In the genomic region with DNA sequence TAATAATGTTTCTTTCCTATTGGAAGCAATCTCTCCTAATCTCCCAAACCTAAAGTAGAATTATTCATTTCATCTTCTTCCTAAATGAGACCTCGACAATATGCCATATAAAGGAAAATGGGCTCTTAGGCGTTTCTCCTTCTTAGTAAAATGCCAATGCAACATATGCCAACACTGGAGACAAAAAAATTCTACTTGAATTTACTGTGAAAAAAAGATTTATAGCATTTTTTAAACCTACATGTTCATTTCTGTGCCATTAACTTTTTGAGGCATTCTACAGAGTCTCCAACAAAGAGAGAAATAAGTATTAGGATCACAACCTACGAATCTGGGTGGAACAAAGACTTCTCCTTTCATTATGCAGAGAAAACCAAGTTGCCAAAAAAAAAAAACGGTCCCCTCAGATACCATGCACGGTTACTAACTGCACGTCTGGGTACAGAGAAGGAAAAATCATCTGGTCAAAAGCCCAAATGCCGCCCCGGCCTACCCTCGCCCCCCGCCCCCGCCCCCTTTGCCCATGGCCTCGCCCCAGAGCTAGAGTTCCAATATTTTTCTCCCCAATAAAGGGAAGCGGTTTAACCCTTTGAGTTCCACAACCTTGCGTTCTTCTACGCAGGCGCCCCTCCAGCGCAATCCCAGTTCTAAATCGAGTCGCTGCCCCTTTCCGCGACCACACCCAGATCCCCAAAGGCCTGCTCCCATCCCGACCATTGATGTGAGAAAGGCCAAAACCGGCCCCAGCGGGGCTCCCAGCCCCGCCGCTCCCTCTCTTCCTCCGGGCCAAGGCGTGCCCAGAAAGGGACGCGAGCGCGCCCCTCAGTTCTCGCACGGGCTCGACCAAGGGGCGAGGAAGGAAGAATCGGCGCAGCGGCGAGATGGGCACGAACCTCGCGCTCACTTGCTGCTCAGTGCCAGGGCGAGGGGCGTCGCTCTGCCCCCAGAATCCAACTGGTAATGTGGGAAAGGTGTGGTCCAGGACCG, we compare ENCODE assay signal across 8 cellular contexts. TPM values are rescaled to one million over a fixed set of nuclear protein-coding genes. Genes with fewer than 3 reads are reported as not detected.
DNase-seq lines count a peak whose midpoint lies in the region; ATAC-seq and TF ChIP-seq lines count a peak whose summit lies in the region.

No MANE protein-coding gene starts in this region.

- H3K4me3 ChIP-seq in adipocyte (ENCODE audit: low read length): peak overlapping the region; percentile 93
- peak overlapping the region; percentile 100 for H3K4me3 ChIP-seq in left ventricle myocardium inferior
- H3K4me3 ChIP-seq in parathyroid adenoma (ENCODE audit: low read depth, low read length): peak overlapping the region; percentile 69

- peak overlapping the region; percentile 86 for H2AFZ ChIP-seq in parathyroid adenoma

- H3K79me2 ChIP-seq in parathyroid adenoma: no peaks in the 10 kb centered on the region

- H3K4me1 ChIP-seq in adipocyte (ENCODE audit: control insufficient read depth, insufficient read depth, low read length) (peaks cover 9% of the 10 kb centered on the region), left ventricle myocardium inferior (peaks cover 30% of the 10 kb centered on the region), parathyroid adenoma (no peaks in the 10 kb centered on the region)

- DNase-seq in activated effector memory CD4-positive, alpha-beta T cell treated with anti-CD3 and anti-CD28 coated beads, Interleukin-2, amount 50 U/mL, for 16 hours: peak; percentile 73
- no peak for DNase-seq in activated effector memory CD4-positive, alpha-beta T cell treated with Interleukin-2 at 50 U/mL for 16 hours
- peak; percentile 44 for DNase-seq in NCI-H69 (lab: John Stamatoyannopoulos, UW)
- DNase-seq in adipocyte (ENCODE audit: low read depth): peak; percentile 62
- DNase-seq in left ventricle myocardium inferior: peak; percentile 28
- no peak for DNase-seq in NCI-H2029 (lab: John Stamatoyannopoulos, UW)

- H3K4me2 ChIP-seq in parathyroid adenoma (ENCODE audit: low read length): peak overlapping the region; percentile 77

- H3K9ac ChIP-seq in adipocyte (ENCODE audit: low read length) (peak overlapping the region; percentile 87), parathyroid adenoma (peak overlapping the region; percentile 46)

- peak overlapping the region; percentile 93 for H3K27ac ChIP-seq in left ventricle myocardium inferior (replicated peaks)
- no peak overlapping the region for H3K27ac ChIP-seq in parathyroid adenoma

- H3K9me3 ChIP-seq in adipocyte (ENCODE audit: control insufficient read depth, low read length): no peaks in the 10 kb centered on the region
- H3K9me3 ChIP-seq in left ventricle myocardium inferior (replicated peaks): no peaks in the 10 kb centered on the region
- no peaks in the 10 kb centered on the region for H3K9me3 ChIP-seq in parathyroid adenoma (ENCODE audit: control insufficient read depth, low read length)

- H3K36me3 ChIP-seq in adipocyte (ENCODE audit: control insufficient read depth, insufficient read depth, low read length, severe bottlenecking) (no peaks in the 10 kb centered on the region), left ventricle myocardium inferior (no peaks in the 10 kb centered on the region), parathyroid adenoma (ENCODE audit: control insufficient read depth, insufficient read depth, low read length) (no peaks in the 10 kb centered on the region)

- no peak for TF ChIP-seq CTCF in left ventricle myocardium inferior (IDR thresholded peaks at IDR 0.05; ENCODE audit: borderline replicate concordance)
- no peak for TF ChIP-seq CTCF in parathyroid adenoma (IDR thresholded peaks at IDR 0.05)

- H3K27me3 ChIP-seq in adipocyte (replicated peaks; ENCODE audit: control insufficient read depth, insufficient read depth, low read length) (no peaks in the 10 kb centered on the region), left ventricle myocardium inferior (ENCODE audit: low read depth) (no peaks in the 10 kb centered on the region), parathyroid adenoma (ENCODE audit: control insufficient read depth, insufficient read depth, low read length) (no peaks in the 10 kb centered on the region)

- intact Hi-C loops in left ventricle myocardium inferior (cut with micrococcal nuclease): no loop called here

- ATAC-seq in HG02798 (IDR thresholded peaks at IDR 0.05; ENCODE audit: poor library complexity, unreplicated experiment): peak; percentile 22

RNA-seq across cellular contexts. Expression of a gene that starts 1.0 kb away (rescaled TPM):
- total RNA-seq in left ventricle myocardium inferior: 20.0 TPM

RNA-seq across cellular contexts. Expression of a gene that starts 34.9 kb away (rescaled TPM):
- total RNA-seq in left ventricle myocardium inferior: 71.6 TPM

RNA-seq across cellular contexts. Expression of a gene that starts 49.6 kb away (rescaled TPM):
- total RNA-seq in left ventricle myocardium inferior: 30.3 TPM

Comparison
In these comparisons a context has a peak if more than half of its experiments do, and no peak if none do; other contexts are left out.
1. DNase-seq: peak in activated effector memory CD4-positive, alpha-beta T cell treated with anti-CD3 and anti-CD28 coated beads, Interleukin-2, amount 50 U/mL, for 16 hours (single experiment), NCI-H69 (single experiment), adipocyte (single experiment) and left ventricle myocardium inferior (single experiment); none in activated effector memory CD4-positive, alpha-beta T cell treated with Interleukin-2 at 50 U/mL for 16 hours (single experiment) and NCI-H2029 (single experiment).
2. Peak in every context shown above with its lines, with median percentiles within 50 percentile points of each other: H3K4me3 ChIP-seq.